ENCODE assay signal across 16 cellular contexts in genomic region chr11:58999291-58999680, GRCh38. TPM values are rescaled to one million over a fixed set of nuclear protein-coding genes. Genes with fewer than 3 reads are reported as not detected.
A peak's percentile ranks its signal among the peaks of the same experiment; 100 is the strongest.
DNase-seq lines count a peak whose midpoint lies in the region; ATAC-seq, FAIRE-seq and TF ChIP-seq lines count a peak whose summit lies in the region.
"Had no signal": no experiment of that assay in that cellular context is flagged by ENCODE, and none has a peak within 500 bp of the region (broad histone marks: within the 10 kb centered on the region; RNA-seq: fewer than 3 reads in every experiment).

No MANE protein-coding gene starts in this region.

- no peak for TF ChIP-seq POLR2A in GM12878 (IDR thresholded peaks at IDR 0.05; ENCODE audit: low read depth, low read length)

- no peak for TF ChIP-seq RAD21 in GM12878 (IDR thresholded peaks at IDR 0.05; ENCODE audit: insufficient read depth, low read depth, low read length)

- H3K9me3 Mint-ChIP-seq in Caco-2 (ENCODE audit: unreplicated experiment) = no peaks in the 10 kb centered on the region

- DNase-seq in Caco-2 (peak; percentile 70 to 72), GM12878 (ENCODE audit: low read depth, low spot score) (no peak), glomerular visceral epithelial cell (ENCODE audit: extremely low spot score) (no peak), T-helper 17 cell (no peak)
- no peak for DNase-seq in stimulated activated naive CD8-positive, alpha-beta T cell treated with anti-CD3 and anti-CD28 coated beads, Interleukin-15, Interleukin-2, amounts not matched to agents 100 U/mL and 50 U/mL, for 24 hours
- DNase-seq: activated CD8-positive, alpha-beta memory T cell treated with anti-CD3 and anti-CD28 coated beads, Interleukin-2, amount 10 ng/mL, durations not matched to agents 7 days and 5 days; GDM1; NCI-H774; transverse colon had no signal

- H3K4me3 ChIP-seq in Caco-2 (ENCODE audit: low read depth, low read length) = no peak overlapping the region
- H3K4me3 ChIP-seq in GM12878 = no peak overlapping the region
- H3K4me3 ChIP-seq: ascending aorta, HAP-1, transverse colon had no signal

- no peaks in the 10 kb centered on the region for H4K20me1 ChIP-seq in GM12878 (ENCODE audit: control insufficient read depth, insufficient read depth)

- CTCF ChIA-PET in Caco-2 (lab: Charles Lee) (interaction anchor here (1.5 kb wide), 1 partner anchor 59 kb away, joined by 9 read pairs; no protein-coding TSS in a partner anchor), GM12878 (lab: Yijun Ruan, JAX) (no interaction called here)

- no peak overlapping the region for H2AFZ ChIP-seq in GM12878 (ENCODE audit: control insufficient read depth, low read depth, low read length)

- POLR2A ChIA-PET in Caco-2 (lab: Charles Lee) (interaction anchor here (0.6 to 0.9 kb wide), 2 partner anchors 72 to 118 kb away, joined by 3 read pairs; no protein-coding TSS in a partner anchor), GM12878 (lab: Charles Lee) (no interaction called here)

- H3K36me3 Mint-ChIP-seq in Caco-2 (ENCODE audit: insufficient read depth, unreplicated experiment) = peaks cover 16% of the 10 kb centered on the region
- no peaks in the 10 kb centered on the region for H3K36me3 Mint-ChIP-seq in T-helper 17 cell (ENCODE audit: low read depth)
- H3K36me3 Mint-ChIP-seq: activated CD8-positive, alpha-beta memory T cell treated with anti-CD3 and anti-CD28 coated beads, Interleukin-2, amount 10 ng/mL, durations not matched to agents 7 days and 5 days had no signal

- H3K36me3 ChIP-seq in Caco-2 (ENCODE audit: control insufficient read depth, insufficient read depth, low read length) (no peaks in the 10 kb centered on the region), GM12878 (ENCODE audit: control insufficient read depth in 2 of 2, insufficient read depth in 2 of 2, low read length in 1 of 2) (no peaks in the 10 kb centered on the region)
- H3K36me3 ChIP-seq: ascending aorta, HAP-1, transverse colon had no signal

- no peaks in the 10 kb centered on the region for H3K27me3 Mint-ChIP-seq in Caco-2 (ENCODE audit: insufficient read depth, unreplicated experiment)
- H3K27me3 Mint-ChIP-seq in T-helper 17 cell = peaks cover 42% of the 10 kb centered on the region

- H3K27me3 ChIP-seq in Caco-2 (replicated peaks; ENCODE audit: control insufficient read depth, insufficient read depth, low read length) = no peaks in the 10 kb centered on the region
- H3K27me3 ChIP-seq in GM12878 (replicated peaks in 1 of 2; ENCODE audit: control insufficient read depth in 2 of 2, insufficient read depth in 2 of 2, low read length in 1 of 2) = no peaks in the 10 kb centered on the region
- H3K27me3 ChIP-seq: ascending aorta, transverse colon had no signal

- BruUV-seq in Caco-2 (replicated peaks; lab: Mats Ljungman, UMichigan) (no TSS peak), GM12878 (replicated peaks; lab: Mats Ljungman, UMichigan) (no TSS peak)

- intact Hi-C loops in Caco-2 (cut with micrococcal nuclease; ENCODE audit: unreplicated experiment) = loop anchor here (1.0 to 2.0 kb wide), 2 partner anchors 54 to 59 kb away; no protein-coding TSS in a partner anchor
- intact Hi-C loops in GM12878 (cut with micrococcal nuclease; ENCODE audit: unreplicated experiment) = no loop called here

- H3K4me1 Mint-ChIP-seq in Caco-2 (ENCODE audit: low read depth, unreplicated experiment) (peaks cover 18% of the 10 kb centered on the region), T-helper 17 cell (peaks cover 3% of the 10 kb centered on the region)
- H3K4me1 Mint-ChIP-seq: activated CD8-positive, alpha-beta memory T cell treated with anti-CD3 and anti-CD28 coated beads, Interleukin-2, amount 10 ng/mL, durations not matched to agents 7 days and 5 days had no signal

- H3K27ac Mint-ChIP-seq in Caco-2 (ENCODE audit: unreplicated experiment) (peak overlapping the region; percentile 92), T-helper 17 cell (no peak overlapping the region)
- H3K27ac Mint-ChIP-seq: activated CD8-positive, alpha-beta memory T cell treated with anti-CD3 and anti-CD28 coated beads, Interleukin-2, amount 10 ng/mL, durations not matched to agents 7 days and 5 days had no signal

- ATAC-seq in GM19468 (IDR thresholded peaks at IDR 0.05; ENCODE audit: extremely low read depth, unreplicated experiment) (peak; percentile 79), HG03095 (IDR thresholded peaks at IDR 0.05; ENCODE audit: unreplicated experiment) (peak; percentile 68), GM12878 (peak; percentile 96), HG03439 (IDR thresholded peaks at IDR 0.05; ENCODE audit: unreplicated experiment) (no peak), T-helper 17 cell (no peak)
- no peak for ATAC-seq in stimulated activated naive CD8-positive, alpha-beta T cell treated with anti-CD3 and anti-CD28 coated beads, Interleukin-15, Interleukin-2, amounts not matched to agents 100 U/mL and 50 U/mL, for 24 hours
- ATAC-seq: activated CD8-positive, alpha-beta memory T cell treated with anti-CD3 and anti-CD28 coated beads, Interleukin-2, amount 10 ng/mL, durations not matched to agents 7 days and 5 days had no signal

- TF ChIP-seq EP300 in GM12878 (IDR thresholded peaks at IDR 0.05; ENCODE audit: borderline replicate concordance in 1 of 2, control insufficient read depth in 1 of 2, low read depth in 2 of 2, low read length in 2 of 2) = 0 out of 4 replicates have a peak, but pooled peaks of 1 of the 2 experiments have one; percentile 12

- peak; percentile 66 for FAIRE-seq in GM12878 (lab: Jason Lieb, UNC)
- FAIRE-seq: endothelial cell of umbilical vein had no signal

- no peak for TF ChIP-seq CTCF in Caco-2 (IDR thresholded peaks at IDR 0.05; ENCODE audit: insufficient read depth in 1 of 2, low read depth in 1 of 2, low read length in 1 of 2, severe bottlenecking in 1 of 2, unreplicated experiment in 1 of 2)
- TF ChIP-seq CTCF in GM12878 (IDR thresholded peaks at IDR 0.05 in 2 of 3, conservative IDR thresholded peaks at IDR 0.05 in 1 of 3; ENCODE audit: control insufficient read depth in 2 of 3, extremely low read depth in 1 of 3, insufficient read depth in 1 of 3, low read depth in 3 of 3, low read length in 3 of 3) = no peak

- no peak overlapping the region for H3K4me2 ChIP-seq in GM12878 (ENCODE audit: control insufficient read depth, insufficient read depth)

- H3K27ac ChIP-seq in GM12878 (ENCODE audit: control insufficient read depth, insufficient read depth) = no peak overlapping the region
- H3K27ac ChIP-seq: ascending aorta, transverse colon had no signal

- H3K9me3 ChIP-seq in Caco-2 = no peaks in the 10 kb centered on the region
- no peaks in the 10 kb centered on the region for H3K9me3 ChIP-seq in GM12878 (replicated peaks; ENCODE audit: control insufficient read depth, insufficient read depth, low read length)
- H3K9me3 ChIP-seq in T-helper 17 cell (ENCODE audit: control insufficient read depth, low read length, poor library complexity, severe bottlenecking) = no peaks in the 10 kb centered on the region
- H3K9me3 ChIP-seq: ascending aorta, HAP-1, transverse colon had no signal

- WGBS in GM12878 (ENCODE audit: insufficient coverage, insufficient replicate concordance, low lambda C conversion rate, missing lambda C conversion rate) = 0% methylated on average over 1 of the region's 1 CpG

- H3K79me2 ChIP-seq in GM12878 (ENCODE audit: control insufficient read depth, insufficient read depth, low read length) = no peaks in the 10 kb centered on the region

- H3K9ac ChIP-seq in GM12878 (ENCODE audit: control insufficient read depth, insufficient read depth, low read length) = no peak overlapping the region

- H3K4me3 Mint-ChIP-seq in Caco-2 (ENCODE audit: unreplicated experiment) (peak overlapping the region; percentile 53), T-helper 17 cell (no peak overlapping the region)
- H3K4me3 Mint-ChIP-seq: activated CD8-positive, alpha-beta memory T cell treated with anti-CD3 and anti-CD28 coated beads, Interleukin-2, amount 10 ng/mL, durations not matched to agents 7 days and 5 days had no signal

- H3K4me1 ChIP-seq in Caco-2 (peaks cover 25% of the 10 kb centered on the region), GM12878 (ENCODE audit: control insufficient read depth, insufficient read depth, low read length) (no peaks in the 10 kb centered on the region)
- H3K4me1 ChIP-seq: ascending aorta, HAP-1 had no signal

- in situ Hi-C loops in GM12878 (cut with MboI) = no loop called here

- RAD21 ChIA-PET in GM12878 (lab: Charles Lee; ENCODE audit: unreplicated experiment) = no interaction called here

- SMC1A ChIA-PET in GM12878 (lab: Charles Lee; ENCODE audit: uncharacterized antibody, unreplicated experiment) = interaction anchor here (0.7 kb wide), 1 partner anchor 54 kb away, joined by 3 read pairs; no protein-coding TSS in a partner anchor

TF ChIP-seq in GM12878, 131 proteins besides CTCF, POLR2A, EP300 and RAD21 (continues in another document):
- TF ChIP-seq IRF4 (IDR thresholded peaks at IDR 0.05; ENCODE audit: low read depth, low read length) (0 out of 2 replicates have a peak, but pooled peaks have one; percentile 37), SP1 (IDR thresholded peaks at IDR 0.05; ENCODE audit: low read depth, low read length) (no peak), PKNOX1 (IDR thresholded peaks at IDR 0.05) (peak; percentile 39; the same call in 1 of the 2 replicates)

RNA-seq across cellular contexts. Expression of gene GLYATL1, which starts 60.0 kb away (rescaled TPM):
- total RNA-seq in Caco-2 (2022) (1.5 and 4.0 TPM in 2 replicates), GM12878 (2014; rRNA removed) (not detected in 2 replicates), GM12878 (2014; rRNA removed; fragmentation: Illumina TruSeq; extraction: Trizol) (not detected in 2 replicates), GM12878 (2021) (not detected in 2 replicates), T-helper 17 cell (not detected)
- total RNA-seq in GM12878 (2013; cell fraction: nucleolus; rRNA removed) = not detected in 2 replicates
- polyA plus RNA-seq in GM12878 (2011; ENCODE audit: low read depth) = not detected
- polyA plus RNA-seq in GM12878 (2011; rRNA removed) (not detected in 2 replicates), GM12878 (2014; fragmentation: Illumina TruSeq; extraction: Trizol) (not detected in 2 replicates), GM12878 (2014; fragmentation: Nextera tagmentation; extraction: Ambion mirVana) (not detected), GM12878 (2014; rRNA removed) (not detected in 2 replicates), GM12878 (2016; fragmentation: Nextera tagmentation; extraction: Ambion mirVana) (not detected)
- polyA plus RNA-seq in GM12878 (2011; cell fraction: cytosol; rRNA removed) = not detected in 2 replicates
- not detected in 2 replicates for polyA plus RNA-seq in GM12878 (2011; cell fraction: nucleus; rRNA removed)
- polyA plus RNA-seq in GM12878 (2012) = not detected in 2 replicates
- polyA minus RNA-seq in GM12878 (2011; rRNA and poly(A)+ RNA removed) = not detected in 2 replicates
- polyA minus RNA-seq in GM12878 (2011; cell fraction: cytosol; rRNA and poly(A)+ RNA removed) = not detected in 2 replicates
- polyA minus RNA-seq in GM12878 (2011; cell fraction: nucleus; rRNA and poly(A)+ RNA removed) = not detected in 2 replicates
- total RNA-seq: activated CD8-positive, alpha-beta memory T cell treated with anti-CD3 and anti-CD28 coated beads, Interleukin-2, amount 10 ng/mL, durations not matched to agents 7 days and 5 days; endothelial cell of umbilical vein; T-helper 2 cell treated with Interferon-gamma antibody and Interleukin-4, amounts not matched to agents 100 ng/mL and 5 ng/mL, for 36 hours had no signal
- polyA plus RNA-seq: endothelial cell of umbilical vein had no signal

Comparison
In these comparisons a context has a peak if more than half of its experiments do, and no peak if none do; other contexts are left out.
1. DNase-seq: peak in Caco-2 (2 of 2); none in GM12878 (single experiment), glomerular visceral epithelial cell (single experiment), T-helper 17 cell (0 of 3) and stimulated activated naive CD8-positive, alpha-beta T cell treated with anti-CD3 and anti-CD28 coated beads, Interleukin-15, Interleukin-2, amounts not matched to agents 100 U/mL and 50 U/mL, for 24 hours (single experiment).
2. ATAC-seq: peak in GM19468 (single experiment), HG03095 (single experiment) and GM12878 (single experiment); none in HG03439 (single experiment), T-helper 17 cell (single experiment) and stimulated activated naive CD8-positive, alpha-beta T cell treated with anti-CD3 and anti-CD28 coated beads, Interleukin-15, Interleukin-2, amounts not matched to agents 100 U/mL and 50 U/mL, for 24 hours (single experiment).